ENCODE assay signal across 1 cellular context in the genomic region with DNA sequence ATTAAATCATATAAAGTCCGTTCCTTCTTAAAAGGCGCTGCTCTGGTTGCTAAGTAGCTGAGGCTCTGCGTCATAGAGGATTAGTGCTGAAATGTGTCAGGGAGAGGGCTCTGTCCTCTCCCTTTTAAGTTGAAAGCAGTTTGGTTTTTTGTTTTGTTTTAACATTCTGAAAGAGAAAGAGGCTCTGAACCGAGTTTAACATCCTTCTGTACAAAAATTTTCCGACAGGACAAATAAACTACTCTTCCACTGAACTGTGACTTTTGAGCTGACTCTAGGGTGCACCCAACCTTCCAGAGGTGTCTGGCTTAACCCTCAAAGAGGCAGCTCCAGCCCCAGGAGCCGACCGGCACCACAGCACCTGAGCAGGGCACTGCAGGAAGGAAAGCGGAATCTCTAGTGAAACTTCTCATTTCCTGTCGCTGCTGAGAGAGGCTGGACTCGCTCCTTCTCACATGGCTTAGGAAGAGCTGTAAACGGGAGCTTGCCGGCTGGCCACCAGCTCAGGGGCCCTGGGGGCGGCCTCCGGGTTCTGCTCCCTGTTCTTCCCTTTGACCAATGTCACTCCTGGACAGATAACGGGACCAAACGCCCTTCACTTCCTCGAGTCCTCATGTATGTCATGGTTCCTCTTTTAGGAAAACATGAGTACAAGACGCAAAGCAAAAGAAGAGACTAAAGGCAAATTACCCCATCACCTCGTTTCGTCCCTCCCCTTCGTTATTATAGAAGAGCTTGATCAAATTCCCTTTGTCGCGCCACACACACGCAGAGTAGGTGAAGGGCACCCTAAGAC.
TF ChIP-seq lines count a peak whose summit lies in the region.

No MANE protein-coding gene starts in this region.

TF ChIP-seq in SK-N-SH, 30 proteins besides CTCF, POLR2A, EP300 and RAD21 (continued from another document):
- TF ChIP-seq, protein P1, sequence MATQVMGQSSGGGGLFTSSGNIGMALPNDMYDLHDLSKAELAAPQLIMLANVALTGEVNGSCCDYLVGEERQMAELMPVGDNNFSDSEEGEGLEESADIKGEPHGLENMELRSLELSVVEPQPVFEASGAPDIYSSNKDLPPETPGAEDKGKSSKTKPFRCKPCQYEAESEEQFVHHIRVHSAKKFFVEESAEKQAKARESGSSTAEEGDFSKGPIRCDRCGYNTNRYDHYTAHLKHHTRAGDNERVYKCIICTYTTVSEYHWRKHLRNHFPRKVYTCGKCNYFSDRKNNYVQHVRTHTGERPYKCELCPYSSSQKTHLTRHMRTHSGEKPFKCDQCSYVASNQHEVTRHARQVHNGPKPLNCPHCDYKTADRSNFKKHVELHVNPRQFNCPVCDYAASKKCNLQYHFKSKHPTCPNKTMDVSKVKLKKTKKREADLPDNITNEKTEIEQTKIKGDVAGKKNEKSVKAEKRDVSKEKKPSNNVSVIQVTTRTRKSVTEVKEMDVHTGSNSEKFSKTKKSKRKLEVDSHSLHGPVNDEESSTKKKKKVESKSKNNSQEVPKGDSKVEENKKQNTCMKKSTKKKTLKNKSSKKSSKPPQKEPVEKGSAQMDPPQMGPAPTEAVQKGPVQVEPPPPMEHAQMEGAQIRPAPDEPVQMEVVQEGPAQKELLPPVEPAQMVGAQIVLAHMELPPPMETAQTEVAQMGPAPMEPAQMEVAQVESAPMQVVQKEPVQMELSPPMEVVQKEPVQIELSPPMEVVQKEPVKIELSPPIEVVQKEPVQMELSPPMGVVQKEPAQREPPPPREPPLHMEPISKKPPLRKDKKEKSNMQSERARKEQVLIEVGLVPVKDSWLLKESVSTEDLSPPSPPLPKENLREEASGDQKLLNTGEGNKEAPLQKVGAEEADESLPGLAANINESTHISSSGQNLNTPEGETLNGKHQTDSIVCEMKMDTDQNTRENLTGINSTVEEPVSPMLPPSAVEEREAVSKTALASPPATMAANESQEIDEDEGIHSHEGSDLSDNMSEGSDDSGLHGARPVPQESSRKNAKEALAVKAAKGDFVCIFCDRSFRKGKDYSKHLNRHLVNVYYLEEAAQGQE (IDR thresholded peaks at IDR 0.05; ENCODE audit: low read depth, low read length): no peak
- TF ChIP-seq GATA2 (CRISPR knock-in tag; IDR thresholded peaks at IDR 0.05) (no peak), FOXJ3 (CRISPR knock-in tag; IDR thresholded peaks at IDR 0.05) (no peak), RCOR1 (IDR thresholded peaks at IDR 0.05; ENCODE audit: low read length) (no peak), NRF1 (IDR thresholded peaks at IDR 0.05; ENCODE audit: low read depth, low read length) (no peak), TAF1 (IDR thresholded peaks at IDR 0.05; ENCODE audit: borderline replicate concordance, low read depth, low read length) (no peak), ELF1 (IDR thresholded peaks at IDR 0.05) (no peak), MEF2A (IDR thresholded peaks at IDR 0.05; ENCODE audit: borderline replicate concordance, low read depth) (no peak), SMC3 (IDR thresholded peaks at IDR 0.05; ENCODE audit: low read depth, low read length) (no peak), MXI1 (IDR thresholded peaks at IDR 0.05; ENCODE audit: low read depth, low read length) (no peak)
- TF ChIP-seq, protein P2, sequence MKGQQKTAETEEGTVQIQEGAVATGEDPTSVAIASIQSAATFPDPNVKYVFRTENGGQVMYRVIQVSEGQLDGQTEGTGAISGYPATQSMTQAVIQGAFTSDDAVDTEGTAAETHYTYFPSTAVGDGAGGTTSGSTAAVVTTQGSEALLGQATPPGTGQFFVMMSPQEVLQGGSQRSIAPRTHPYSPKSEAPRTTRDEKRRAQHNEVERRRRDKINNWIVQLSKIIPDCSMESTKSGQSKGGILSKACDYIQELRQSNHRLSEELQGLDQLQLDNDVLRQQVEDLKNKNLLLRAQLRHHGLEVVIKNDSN (IDR thresholded peaks at IDR 0.05; ENCODE audit: borderline replicate concordance, low read depth): no peak
- TF ChIP-seq, protein P3, sequence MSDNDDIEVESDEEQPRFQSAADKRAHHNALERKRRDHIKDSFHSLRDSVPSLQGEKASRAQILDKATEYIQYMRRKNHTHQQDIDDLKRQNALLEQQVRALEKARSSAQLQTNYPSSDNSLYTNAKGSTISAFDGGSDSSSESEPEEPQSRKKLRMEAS (IDR thresholded peaks at IDR 0.05; ENCODE audit: low read depth): no peak
